8 cellular contexts compared by ENCODE assay signal in the genomic region with DNA sequence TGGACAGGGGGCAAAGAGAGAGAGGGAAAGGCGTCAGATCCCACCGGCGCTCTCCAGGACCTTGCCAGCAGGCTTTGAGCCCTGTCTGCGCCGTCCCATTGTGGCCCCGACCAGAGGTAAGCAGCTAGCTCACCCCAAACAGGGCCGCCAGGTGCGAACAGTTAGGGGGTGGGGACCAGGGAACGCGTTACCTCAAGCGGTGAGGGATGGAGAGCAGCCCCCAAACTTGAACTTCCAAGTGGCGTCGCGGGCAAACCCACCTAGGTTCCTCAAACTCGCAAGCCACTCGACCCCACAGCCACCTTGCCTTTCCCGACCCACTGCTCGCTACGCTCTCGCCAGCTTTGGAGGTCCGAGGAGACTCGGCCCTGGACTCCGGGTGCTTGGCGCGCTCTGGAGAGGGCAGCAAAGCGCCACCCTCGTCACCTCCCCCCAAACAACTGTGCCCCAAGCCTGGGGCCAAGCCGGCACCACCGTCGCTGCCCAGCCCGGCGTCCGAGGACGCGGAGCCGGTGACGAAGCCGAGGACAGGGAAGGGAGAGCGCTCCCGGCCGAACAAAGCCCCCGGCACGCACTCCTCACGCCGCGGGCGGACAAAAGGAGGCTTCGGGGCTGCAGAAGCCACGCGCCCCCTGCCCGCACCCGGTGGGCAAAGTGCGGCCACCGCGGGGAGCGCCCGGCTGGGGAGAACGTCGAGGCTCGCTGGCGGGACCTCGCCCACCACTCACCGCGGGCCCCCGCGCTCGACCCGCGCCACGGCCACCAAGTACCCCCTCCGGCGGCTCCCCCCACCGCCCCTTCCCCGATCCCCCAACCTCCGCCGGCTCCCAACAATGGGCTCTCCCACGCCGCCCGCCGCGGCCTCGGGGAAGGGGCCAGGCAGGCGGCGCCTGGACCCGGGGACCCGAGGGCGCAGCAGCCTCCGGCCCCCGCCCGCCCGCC. TPM values are rescaled to one million over a fixed set of nuclear protein-coding genes. Genes with fewer than 3 reads are reported as not detected.
A peak's percentile ranks its signal among the peaks of the same experiment; 100 is the strongest.
DNase-seq lines count a peak whose midpoint lies in the region; ATAC-seq, FAIRE-seq and TF ChIP-seq lines count a peak whose summit lies in the region.

No MANE protein-coding gene starts in this region.

- no peaks in the 10 kb centered on the region for H3K9me1 ChIP-seq in endothelial cell of umbilical vein (replicated peaks; ENCODE audit: control insufficient read depth, extremely low read depth, insufficient read depth, low read length)

- H3K79me2 ChIP-seq in SU-DHL-6 (ENCODE audit: insufficient read depth, low read length) (no peaks in the 10 kb centered on the region), endothelial cell of umbilical vein (ENCODE audit: control insufficient read depth, insufficient read depth, low read length) (peaks cover 49% of the 10 kb centered on the region)

- TF ChIP-seq CTCF in AG04449 (IDR thresholded peaks at IDR 0.05; ENCODE audit: insufficient read depth, low read length, missing control alignments) (no peak), GM12875 (IDR thresholded peaks at IDR 0.05; ENCODE audit: borderline replicate concordance, insufficient read depth, low read depth, low read length) (no peak), SU-DHL-6 (IDR thresholded peaks at IDR 0.05; ENCODE audit: insufficient read depth, low read length, poor library complexity, severe bottlenecking) (no peak), endothelial cell of umbilical vein (IDR thresholded peaks at IDR 0.05; ENCODE audit: extremely low read depth in 1 of 2, insufficient read depth in 1 of 2, low read depth in 1 of 2, low read length in 2 of 2) (peak in 1 of 2 donors; percentile 5)

- H3K27ac ChIP-seq in SU-DHL-6 (ENCODE audit: low read depth, low read length) (no peak overlapping the region), endothelial cell of umbilical vein (ENCODE audit: insufficient read depth, low read depth, low read length) (peak overlapping the region; percentile 20)
- H3K27ac ChIP-seq in naive thymus-derived CD4-positive, alpha-beta T cell (ENCODE audit: low read depth, low read length), result peak overlapping the region; percentile 54

- H3K9ac ChIP-seq in SU-DHL-6 (ENCODE audit: low read length) (no peak overlapping the region), endothelial cell of umbilical vein (replicated peaks; ENCODE audit: extremely low read depth, insufficient read depth, low read length) (peak overlapping the region; percentile 55)

- dilution Hi-C loops in endothelial cell of umbilical vein (cut with MboI; ENCODE audit: extremely low pct_ligation_motif_present, low sequenced_read_pairs), result no loop called here

- H3K4me1 Mint-ChIP-seq in naive thymus-derived CD4-positive, alpha-beta T cell, result peaks cover 68 to 77% (median 75%) of the 10 kb centered on the region in 7 donors

- peak overlapping the region; percentile 35 to 85 (median 75) for H3K27ac Mint-ChIP-seq in naive thymus-derived CD4-positive, alpha-beta T cell

- H3K36me3 ChIP-seq in SU-DHL-6 (ENCODE audit: low read length) (no peaks in the 10 kb centered on the region), endothelial cell of umbilical vein (ENCODE audit: control insufficient read depth in 2 of 2, extremely low read depth in 1 of 2, insufficient read depth in 2 of 2, low read length in 2 of 2) (peaks cover 11 to 16% of the 10 kb centered on the region in 2 experiments)
- H3K36me3 ChIP-seq in naive thymus-derived CD4-positive, alpha-beta T cell (ENCODE audit: control insufficient read depth in 2 of 3, insufficient read depth in 3 of 3, low read length in 3 of 3), result peaks cover 0 to 34% (median 0%) of the 10 kb centered on the region in 3 experiments

- CTCF ChIA-PET in AG04449 (lab: Yijun Ruan, JAX) (interaction anchor here (1.0 to 6.0 kb wide), 4 partner anchors 20 to 282 kb away, joined by 3 to 71 read pairs (median 7); no protein-coding TSS in a partner anchor), endothelial cell of umbilical vein (lab: Charles Lee) (interaction anchor here (0.9 to 2.6 kb wide), 5 partner anchors 84 to 283 kb away, joined by 3 to 25 read pairs (median 4); no protein-coding TSS in a partner anchor)
- CTCF ChIA-PET in naive thymus-derived CD4-positive, alpha-beta T cell (lab: Charles Lee), result no interaction called here

- no peaks in the 10 kb centered on the region for H3K9me2 ChIP-seq in SU-DHL-6 (replicated peaks; ENCODE audit: insufficient read depth, low read length)

- no peak for FAIRE-seq in endothelial cell of umbilical vein (lab: Jason Lieb, UNC)

- peak overlapping the region; percentile 79 for H3K4me3 ChIP-seq in AG04449 (ENCODE audit: low read depth, low read length)
- H3K4me3 ChIP-seq in GM12875 (ENCODE audit: low read depth, low read length), result peak overlapping the region; percentile 83
- H3K4me3 ChIP-seq in SU-DHL-6 (ENCODE audit: insufficient read depth, low read length, poor library complexity, severe bottlenecking), result peak overlapping the region; percentile 27
- H3K4me3 ChIP-seq in endothelial cell of umbilical vein (replicated peaks in 1 of 3; ENCODE audit: insufficient read depth in 1 of 3, low read depth in 1 of 3, low read length in 3 of 3), result peak overlapping the region; percentile 49 to 69 (median 56)
- H3K4me3 ChIP-seq in naive thymus-derived CD4-positive, alpha-beta T cell (ENCODE audit: low read length), result peak overlapping the region; percentile 61

- no peaks in the 10 kb centered on the region for H3K27me3 Mint-ChIP-seq in naive thymus-derived CD4-positive, alpha-beta T cell

- H3K4me3 Mint-ChIP-seq in naive thymus-derived CD4-positive, alpha-beta T cell, result peak overlapping the region; percentile 81 to 93 (median 88)

- H3K9me3 Mint-ChIP-seq in naive thymus-derived CD4-positive, alpha-beta T cell, result peaks cover 0 to 8% (median 0%) of the 10 kb centered on the region in 11 donors

- no peak for DNase-seq in AG04449 (ENCODE audit: low read depth, low spot score)
- DNase-seq in endothelial cell of umbilical vein (ENCODE audit: low read depth, low spot score), result peak; percentile 30
- DNase-seq in naive thymus-derived CD4-positive, alpha-beta T cell, result peak in 8 of 9 donors; percentile 7 to 40 (median 28)
- DNase-seq in KG1 (lab: John Stamatoyannopoulos, UW), result no peak
- DNase-seq in kidney glomerular epithelial cell (lab: John Stamatoyannopoulos, UW), result no peak
- no peak for DNase-seq in middle frontal gyrus (ENCODE audit: extremely low spot score, low spot score)

- H3K36me3 Mint-ChIP-seq in naive thymus-derived CD4-positive, alpha-beta T cell, result peaks cover 0 to 42% (median 23%) of the 10 kb centered on the region in 5 donors

- H4K20me1 ChIP-seq in SU-DHL-6 (ENCODE audit: low read depth, low read length) (no peaks in the 10 kb centered on the region; the same call in 1 of the 2 replicates), endothelial cell of umbilical vein (replicated peaks; ENCODE audit: control insufficient read depth, extremely low read depth, insufficient read depth, low read length) (no peaks in the 10 kb centered on the region)

- POLR2A ChIA-PET in AG04449 (lab: Yijun Ruan, JAX) (no interaction called here), endothelial cell of umbilical vein (lab: Charles Lee) (interaction anchor here (1.3 kb wide), 1 partner anchor 10 kb away, joined by 3 read pairs; no protein-coding TSS in a partner anchor)
- POLR2A ChIA-PET in naive thymus-derived CD4-positive, alpha-beta T cell (lab: Charles Lee), result interaction anchor here (0.7 to 3.2 kb wide), 5 partner anchors 75 to 224 kb away, joined by 3 to 12 read pairs (median 5); no protein-coding TSS in a partner anchor

- ATAC-seq in naive thymus-derived CD4-positive, alpha-beta T cell, result no peak

- H3F3A ChIP-seq in SU-DHL-6 (ENCODE audit: insufficient read depth), result 0 out of 2 replicates have a peak, but pooled peaks cover 8% of the 10 kb centered on the region

- peaks cover 41% of the 10 kb centered on the region for H3K4me1 ChIP-seq in endothelial cell of umbilical vein (ENCODE audit: control insufficient read depth, extremely low read depth, insufficient read depth, low read length)
- peaks cover 40 to 44% of the 10 kb centered on the region in 2 donors for H3K4me1 ChIP-seq in naive thymus-derived CD4-positive, alpha-beta T cell (ENCODE audit: control insufficient read depth in 2 of 2, insufficient read depth in 2 of 2, low read length in 2 of 2)

- no peaks in the 10 kb centered on the region for H3K9me3 ChIP-seq in SU-DHL-6 (ENCODE audit: insufficient read depth, low read length)
- no peaks in the 10 kb centered on the region for H3K9me3 ChIP-seq in endothelial cell of umbilical vein (replicated peaks; ENCODE audit: control insufficient read depth, insufficient read depth, low read length)
- no peaks in the 10 kb centered on the region for H3K9me3 ChIP-seq in naive thymus-derived CD4-positive, alpha-beta T cell (ENCODE audit: control insufficient read depth in 2 of 3, low read length in 3 of 3)

- BruUV-seq in endothelial cell of umbilical vein (replicated peaks; lab: Mats Ljungman, UMichigan), result no TSS peak

- H3K27me3 ChIP-seq in SU-DHL-6 (ENCODE audit: low read length) (no peaks in the 10 kb centered on the region), endothelial cell of umbilical vein (ENCODE audit: control insufficient read depth in 2 of 2, insufficient read depth in 2 of 2, low read length in 2 of 2) (no peaks in the 10 kb centered on the region)
- H3K27me3 ChIP-seq in naive thymus-derived CD4-positive, alpha-beta T cell (ENCODE audit: control insufficient read depth in 2 of 2, insufficient read depth in 2 of 2, low read length in 2 of 2), result no peaks in the 10 kb centered on the region

- H3K4me2 ChIP-seq in SU-DHL-6 (ENCODE audit: low read depth, low read length, poor library complexity, severe bottlenecking) (peak overlapping the region; percentile 45), endothelial cell of umbilical vein (ENCODE audit: insufficient read depth, low read length) (peak overlapping the region; percentile 76)

- no peak for TF ChIP-seq POLR2A in endothelial cell of umbilical vein (IDR thresholded peaks at IDR 0.05; ENCODE audit: low read depth, low read length)

- no peak overlapping the region for H2AFZ ChIP-seq in SU-DHL-6 (ENCODE audit: low read depth, low read length, severe bottlenecking)
- H2AFZ ChIP-seq in endothelial cell of umbilical vein (ENCODE audit: low read depth, low read length), result peak overlapping the region; percentile 2

- intact Hi-C loops in endothelial cell of umbilical vein (cut with micrococcal nuclease), result loop anchor here (1.0 to 10.0 kb wide), 3 partner anchors 70 to 353 kb away; a partner anchor contains a TSS
- intact Hi-C loops in naive thymus-derived CD4-positive, alpha-beta T cell (cut with micrococcal nuclease), result loop anchor here (1.0 to 5.0 kb wide), 5 partner anchors 137 to 812 kb away; a partner anchor contains a TSS

RNA-seq across cellular contexts. Expression of a gene that starts 1.0 kb away (rescaled TPM):
- total RNA-seq in endothelial cell of umbilical vein, result 49.5 and 59.4 TPM in 2 replicates
- 44.9 and 46.1 TPM in 2 replicates for polyA plus RNA-seq in endothelial cell of umbilical vein
- 51.0 and 51.5 TPM in 2 replicates for polyA plus RNA-seq in endothelial cell of umbilical vein (2011; cell fraction: cytosol; rRNA removed)
- 40.7 and 41.0 TPM in 2 replicates for polyA plus RNA-seq in endothelial cell of umbilical vein (2011; cell fraction: nucleus; rRNA removed)
- polyA plus RNA-seq in endothelial cell of umbilical vein (2012), result 69.6 and 71.8 TPM in 2 replicates
- polyA minus RNA-seq in endothelial cell of umbilical vein, result 24.9 and 28.2 TPM in 2 replicates
- polyA minus RNA-seq in endothelial cell of umbilical vein (2011; cell fraction: cytosol; rRNA and poly(A)+ RNA removed), result 14.7 TPM
- polyA minus RNA-seq in endothelial cell of umbilical vein (2011; cell fraction: nucleus; rRNA and poly(A)+ RNA removed), result 24.8 and 27.8 TPM in 2 replicates
- total RNA-seq in naive thymus-derived CD4-positive, alpha-beta T cell, result 100 to 1,000 TPM in 2 of 5 experiments, 10 to 100 TPM in 3; 69.4 to 124 (median 98.1) TPM
- polyA plus RNA-seq in naive thymus-derived CD4-positive, alpha-beta T cell, result 10 to 100 TPM; 19.4 to 21.3 TPM

Comparison
In these comparisons a context has a peak if more than half of its experiments do, and no peak if none do; other contexts are left out.
1. DNase-seq: peak in endothelial cell of umbilical vein (single experiment) and naive thymus-derived CD4-positive, alpha-beta T cell (8 of 9); none in AG04449 (single experiment), KG1 (single experiment), kidney glomerular epithelial cell (single experiment) and middle frontal gyrus (single experiment).
2. H3K4me3 ChIP-seq: peak in every context shown above with its lines; median percentile 83 in GM12875; 79 in AG04449; 61 in naive thymus-derived CD4-positive, alpha-beta T cell; 56 in endothelial cell of umbilical vein; 27 in SU-DHL-6.